ENCODE assay signal across 9 cellular contexts in genomic region chr7:95509199-95509598, GRCh38. TPM values are rescaled to one million over a fixed set of nuclear protein-coding genes. Genes with fewer than 3 reads are reported as not detected.
A peak's percentile ranks its signal among the peaks of the same experiment; 100 is the strongest.
DNase-seq lines count a peak whose midpoint lies in the region; ATAC-seq, FAIRE-seq and TF ChIP-seq lines count a peak whose summit lies in the region.
"Had no signal": no experiment of that assay in that cellular context is flagged by ENCODE, and none has a peak within 500 bp of the region (broad histone marks: within the 10 kb centered on the region; RNA-seq: fewer than 3 reads in every experiment).

No MANE protein-coding gene starts in this region.

- H3K79me2 ChIP-seq in GM12878 (ENCODE audit: control insufficient read depth, insufficient read depth, low read length) = no peaks in the 10 kb centered on the region

- no peak overlapping the region for H3K4me3 Mint-ChIP-seq in chondrocyte (ENCODE audit: unreplicated experiment)

- no peak overlapping the region for H3K4me3 ChIP-seq in GM12878
- H3K4me3 ChIP-seq: mucosa of descending colon had no signal

- RAD21 ChIA-PET in GM12878 (lab: Charles Lee; ENCODE audit: unreplicated experiment) = interaction anchor here (0.7 to 13.6 kb wide), 11 partner anchors 9 to 180 kb away, joined by 3 to 288 read pairs (median 5); no protein-coding TSS in a partner anchor

- 11% methylated on average over 5 of the region's 5 CpGs for WGBS in GM12878 (ENCODE audit: insufficient coverage, insufficient replicate concordance, low lambda C conversion rate, missing lambda C conversion rate)

- no peaks in the 10 kb centered on the region for H3K36me3 Mint-ChIP-seq in chondrocyte (ENCODE audit: low read depth)

- H3K27ac ChIP-seq in GM12878 (ENCODE audit: control insufficient read depth, insufficient read depth) = no peak overlapping the region

- POLR2A ChIA-PET in GM12878 (lab: Charles Lee) = interaction anchor here (1.0 kb wide), 2 partner anchors 9 to 16 kb away, joined by 3 to 10 read pairs; no protein-coding TSS in a partner anchor

- in situ Hi-C loops in GM12878 (cut with MboI) = no loop called here

- no peak overlapping the region for H2AFZ ChIP-seq in GM12878 (ENCODE audit: control insufficient read depth, low read depth, low read length)

- H4K20me1 ChIP-seq in GM12878 (ENCODE audit: control insufficient read depth, insufficient read depth) = no peaks in the 10 kb centered on the region

- intact Hi-C loops in GM12878 (cut with micrococcal nuclease; ENCODE audit: unreplicated experiment) = no loop called here

- peak; percentile 54 for ATAC-seq in GM12878
- ATAC-seq in GM18873 (IDR thresholded peaks at IDR 0.05; ENCODE audit: low FRiP score, unreplicated experiment) = no peak
- ATAC-seq: mucosa of descending colon had no signal

- no TSS peak for BruUV-seq in GM12878 (replicated peaks; lab: Mats Ljungman, UMichigan)

- SMC1A ChIA-PET in GM12878 (lab: Charles Lee; ENCODE audit: uncharacterized antibody, unreplicated experiment) = interaction anchor here (1.1 to 8.1 kb wide), 14 partner anchors 8 to 357 kb away, joined by 3 to 238 read pairs (median 18); partner anchors contain the start of gene ASB4

- no peak for TF ChIP-seq POLR2A in GM12878 (IDR thresholded peaks at IDR 0.05; ENCODE audit: low read depth, low read length)
- TF ChIP-seq POLR2A in H54 (IDR thresholded peaks at IDR 0.05; ENCODE audit: low read depth, low read length) = no peak

- no peaks in the 10 kb centered on the region for H3K9me3 ChIP-seq in GM12878 (replicated peaks; ENCODE audit: control insufficient read depth, insufficient read depth, low read length)
- H3K9me3 ChIP-seq: mucosa of descending colon had no signal

- peaks cover 4% of the 10 kb centered on the region for H3K27me3 Mint-ChIP-seq in chondrocyte (ENCODE audit: low read depth)

- CTCF ChIA-PET in GM12878 (lab: Yijun Ruan, JAX) = interaction anchor here (0.6 to 11.1 kb wide), 16 partner anchors 8 to 365 kb away, joined by 3 to 505 read pairs (median 5); partner anchors contain the start of gene ASB4

- H3K27me3 ChIP-seq in GM12878 (replicated peaks in 1 of 2; ENCODE audit: control insufficient read depth in 2 of 2, insufficient read depth in 2 of 2, low read length in 1 of 2) = no peaks in the 10 kb centered on the region

- no peak for FAIRE-seq in GM12878 (lab: Jason Lieb, UNC)
- no peak for FAIRE-seq in H54 (lab: Jason Lieb, UNC)

- peak; percentile 5 for DNase-seq in stimulated activated CD4-positive, alpha-beta T cell treated with anti-CD3 and anti-CD28 coated beads, Interleukin-15, amount 100 ng/mL, for 24 hours
- no peak for DNase-seq in stimulated activated CD4-positive, alpha-beta T cell treated with anti-CD3 and anti-CD28 coated beads, Interleukin-4, amount 100 ng/mL, for 1 hour
- peak; percentile 89 for DNase-seq in NCI-H1436 (lab: John Stamatoyannopoulos, UW)
- DNase-seq in GM12878 (ENCODE audit: low read depth, low spot score) = no peak
- DNase-seq in non-pigmented ciliary epithelial cell (ENCODE audit: low read depth) = peak; percentile 43
- no peak for DNase-seq in chondrocyte (ENCODE audit: low spot score)
- DNase-seq in H54 (ENCODE audit: insufficient read length, low spot score) = no peak

- H3K4me1 ChIP-seq in GM12878 (ENCODE audit: control insufficient read depth, insufficient read depth, low read length) = no peaks in the 10 kb centered on the region

- TF ChIP-seq CTCF in GM12878 (IDR thresholded peaks at IDR 0.05 in 2 of 3, conservative IDR thresholded peaks at IDR 0.05 in 1 of 3; ENCODE audit: control insufficient read depth in 2 of 3, extremely low read depth in 1 of 3, insufficient read depth in 1 of 3, low read depth in 3 of 3, low read length in 3 of 3) (no peak), chondrocyte (IDR thresholded peaks at IDR 0.05) (no peak)

- TF ChIP-seq RAD21 in GM12878 (IDR thresholded peaks at IDR 0.05; ENCODE audit: insufficient read depth, low read depth, low read length) = no peak

- H3K36me3 ChIP-seq in GM12878 (ENCODE audit: control insufficient read depth in 2 of 2, insufficient read depth in 2 of 2, low read length in 1 of 2) = no peaks in the 10 kb centered on the region

- no peak for TF ChIP-seq EP300 in GM12878 (IDR thresholded peaks at IDR 0.05; ENCODE audit: borderline replicate concordance in 1 of 2, control insufficient read depth in 1 of 2, low read depth in 2 of 2, low read length in 2 of 2)

- no peaks in the 10 kb centered on the region for H3K4me1 Mint-ChIP-seq in chondrocyte (ENCODE audit: low read depth)

- H3K27ac Mint-ChIP-seq in chondrocyte (ENCODE audit: unreplicated experiment) = no peak overlapping the region

- no peaks in the 10 kb centered on the region for H3K9me3 Mint-ChIP-seq in chondrocyte (ENCODE audit: low read depth)

- H3K9ac ChIP-seq in GM12878 (ENCODE audit: control insufficient read depth, insufficient read depth, low read length) = no peak overlapping the region

- no peak overlapping the region for H3K4me2 ChIP-seq in GM12878 (ENCODE audit: control insufficient read depth, insufficient read depth)

TF ChIP-seq in GM12878, 131 proteins besides CTCF, POLR2A, EP300 and RAD21:
- peak; percentile 90 for TF ChIP-seq BMI1 (IDR thresholded peaks at IDR 0.05; ENCODE audit: borderline replicate concordance)
- TF ChIP-seq IKZF2 (IDR thresholded peaks at IDR 0.05) = peak; percentile 8 to 24; a peak in 1 of 4 replicates
- TF ChIP-seq POU2F2 (IDR thresholded peaks at IDR 0.05; ENCODE audit: borderline replicate concordance, low read depth, low read length) = no peak
TF ChIP-seq in GM12878: peak in this region for 2.

RNA-seq across cellular contexts. Expression of gene ASB4, which starts 23.5 kb away (rescaled TPM):
- total RNA-seq in GM12878 (2013; cell fraction: nucleolus; rRNA removed) = 0.27 and 1.1 TPM in 2 replicates
- total RNA-seq in GM12878 (2014; rRNA removed) (not detected in 2 replicates), GM12878 (2014; rRNA removed; fragmentation: Illumina TruSeq; extraction: Trizol) (not detected in 2 replicates), GM12878 (2021) (0.08 TPM in 1 of 2 replicates, not detected in the other), chondrocyte (not detected in 3 replicates)
- not detected for polyA plus RNA-seq in GM12878 (2011; ENCODE audit: low read depth)
- polyA plus RNA-seq in GM12878 (2011; rRNA removed) (1.1 and 1.3 TPM in 2 replicates), GM12878 (2014; fragmentation: Illumina TruSeq; extraction: Trizol) (not detected in 2 replicates), GM12878 (2014; fragmentation: Nextera tagmentation; extraction: Ambion mirVana) (not detected), GM12878 (2014; rRNA removed) (0.12 TPM in 1 of 2 replicates, not detected in the other), GM12878 (2016; fragmentation: Nextera tagmentation; extraction: Ambion mirVana) (not detected)
- 0.64 and 0.82 TPM in 2 replicates for polyA plus RNA-seq in GM12878 (2011; cell fraction: cytosol; rRNA removed)
- 0.56 and 1.1 TPM in 2 replicates for polyA plus RNA-seq in GM12878 (2011; cell fraction: nucleus; rRNA removed)
- polyA plus RNA-seq in GM12878 (2012) = not detected in 2 replicates
- polyA minus RNA-seq in GM12878 (2011; rRNA and poly(A)+ RNA removed) = 1.2 and 1.9 TPM in 2 replicates
- not detected in 2 replicates for polyA minus RNA-seq in GM12878 (2011; cell fraction: cytosol; rRNA and poly(A)+ RNA removed)
- 0.73 and 1.4 TPM in 2 replicates for polyA minus RNA-seq in GM12878 (2011; cell fraction: nucleus; rRNA and poly(A)+ RNA removed)

Comparison
In these comparisons a context has a peak if more than half of its experiments do, and no peak if none do; other contexts are left out.
1. DNase-seq: peak in stimulated activated CD4-positive, alpha-beta T cell treated with anti-CD3 and anti-CD28 coated beads, Interleukin-15, amount 100 ng/mL, for 24 hours (single experiment), NCI-H1436 (single experiment) and non-pigmented ciliary epithelial cell (single experiment); none in stimulated activated CD4-positive, alpha-beta T cell treated with anti-CD3 and anti-CD28 coated beads, Interleukin-4, amount 100 ng/mL, for 1 hour (single experiment), GM12878 (single experiment), chondrocyte (single experiment) and H54 (single experiment).